In the genomic region with DNA sequence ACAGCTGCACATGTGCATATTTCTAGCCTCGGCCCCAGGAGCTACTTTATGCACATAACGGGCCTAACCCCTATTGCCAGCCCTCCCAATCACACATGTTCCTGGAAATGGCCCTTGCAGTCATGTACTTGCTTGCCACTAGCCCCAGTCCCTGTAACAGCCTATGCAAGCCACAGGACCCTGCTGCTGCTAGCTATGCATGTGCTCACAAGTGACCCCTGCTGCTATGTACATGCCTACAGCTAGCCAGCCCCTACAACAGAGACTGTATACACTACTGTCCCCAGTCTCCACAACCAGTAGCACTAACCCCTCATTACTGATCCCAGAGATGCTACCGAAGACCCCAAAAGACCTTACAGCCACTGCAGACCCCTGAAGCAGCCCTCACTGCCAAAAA, we compare ENCODE assay signal across 18 cellular contexts.
DNase-seq lines count a peak whose midpoint lies in the region; ATAC-seq and TF ChIP-seq lines count a peak whose summit lies in the region.
"Had no signal": no experiment of that assay in that cellular context is flagged by ENCODE, and none has a peak within 500 bp of the region (broad histone marks: within the 10 kb centered on the region; RNA-seq: fewer than 3 reads in every experiment).

No MANE protein-coding gene starts in this region.

- CTCF ChIA-PET in WTC11 (lab: Charles Lee): interaction anchor here (0.6 kb wide), 2 partner anchors 78 to 155 kb away, joined by 3 to 5 read pairs; no protein-coding TSS in a partner anchor
- CTCF ChIA-PET in activated CD4-positive, alpha-beta memory T cell treated with anti-CD3 and anti-CD28 coated beads, Interleukin-2, amount 10 ng/mL, durations not matched to agents 7 days and 5 days (lab: Charles Lee): no interaction called here

- peak overlapping the region in 1 of 2 donors; percentile 59 for H3K27ac Mint-ChIP-seq in stimulated activated naive CD8-positive, alpha-beta T cell treated with anti-CD3 and anti-CD28 coated beads, Interleukin-15, amount 100 ng/mL, for 72 hours
- no peak overlapping the region for H3K27ac Mint-ChIP-seq in WTC11
- no peak overlapping the region for H3K27ac Mint-ChIP-seq in activated CD4-positive, alpha-beta memory T cell treated with anti-CD3 and anti-CD28 coated beads, Interleukin-2, amount 10 ng/mL, durations not matched to agents 7 days and 5 days
- H3K27ac Mint-ChIP-seq: CD4-positive, alpha-beta memory T cell; HFFc6; T-cell had no signal

- POLR2A ChIA-PET in WTC11 (lab: Charles Lee): no interaction called here
- POLR2A ChIA-PET in activated CD4-positive, alpha-beta memory T cell treated with anti-CD3 and anti-CD28 coated beads, Interleukin-2, amount 10 ng/mL, durations not matched to agents 7 days and 5 days (lab: Charles Lee): no interaction called here

- H3K36me3 Mint-ChIP-seq in WTC11: no peaks in the 10 kb centered on the region
- H3K36me3 Mint-ChIP-seq in activated CD4-positive, alpha-beta memory T cell treated with anti-CD3 and anti-CD28 coated beads, Interleukin-2, amount 10 ng/mL, durations not matched to agents 7 days and 5 days (ENCODE audit: low read depth): no peaks in the 10 kb centered on the region
- H3K36me3 Mint-ChIP-seq: T-cell had no signal

- TF ChIP-seq CTCF in WTC11 (IDR thresholded peaks at IDR 0.05): no peak

- H3K4me1 Mint-ChIP-seq in stimulated activated naive CD8-positive, alpha-beta T cell treated with anti-CD3 and anti-CD28 coated beads, Interleukin-15, amount 100 ng/mL, for 72 hours: no peaks in the 10 kb centered on the region
- H3K4me1 Mint-ChIP-seq in WTC11: peaks cover 4% of the 10 kb centered on the region
- no peaks in the 10 kb centered on the region for H3K4me1 Mint-ChIP-seq in activated CD4-positive, alpha-beta memory T cell treated with anti-CD3 and anti-CD28 coated beads, Interleukin-2, amount 10 ng/mL, durations not matched to agents 7 days and 5 days
- H3K4me1 Mint-ChIP-seq: CD4-positive, alpha-beta memory T cell; T-cell had no signal

- DNase-seq in stimulated activated naive CD8-positive, alpha-beta T cell treated with anti-CD3 and anti-CD28 coated beads, Interleukin-15, Interleukin-2, amounts not matched to agents 100 U/mL and 50 U/mL, for 24 hours: no peak
- DNase-seq in stimulated activated naive CD8-positive, alpha-beta T cell treated with anti-CD3 and anti-CD28 coated beads, Interleukin-15, amount 100 ng/mL, for 72 hours: no peak
- peak; percentile 16 for DNase-seq in WTC11 (ENCODE audit: low spot score)
- DNase-seq in iPS-NIHi7 (ENCODE audit: extremely low spot score): peak; percentile 20
- DNase-seq in NCI-H510A (lab: John Stamatoyannopoulos, UW): no peak
- DNase-seq in activated CD4-positive, alpha-beta memory T cell treated with anti-CD3 and anti-CD28 coated beads, Interleukin-2, amount 10 ng/mL, durations not matched to agents 7 days and 5 days: no peak
- DNase-seq: 8988T; CD4-positive, alpha-beta memory T cell; DMS153; GDM1; HFFc6; KG1; NCI-H1105 treated with DMSO at 0.1 percent for 48 hours; NCI-H187; T-cell had no signal

- ATAC-seq in stimulated activated naive CD8-positive, alpha-beta T cell treated with anti-CD3 and anti-CD28 coated beads, Interleukin-15, Interleukin-2, amounts not matched to agents 100 U/mL and 50 U/mL, for 24 hours: peak; percentile 9
- no peak for ATAC-seq in stimulated activated naive CD8-positive, alpha-beta T cell treated with anti-CD3 and anti-CD28 coated beads, Interleukin-15, amount 100 ng/mL, for 72 hours
- ATAC-seq in WTC11 (peak; percentile 98), HG02970 (IDR thresholded peaks at IDR 0.05; ENCODE audit: low FRiP score, unreplicated experiment) (no peak)
- ATAC-seq in activated CD4-positive, CD25-positive, alpha-beta regulatory T cell treated with anti-CD3 and anti-CD28 coated beads, Interleukin-2, amount 50 U/mL, for 24 hours: no peak
- ATAC-seq: Panc1, T-cell had no signal

- H3K9me3 Mint-ChIP-seq in stimulated activated naive CD8-positive, alpha-beta T cell treated with anti-CD3 and anti-CD28 coated beads, Interleukin-15, amount 100 ng/mL, for 72 hours: peaks cover 5 to 27% of the 10 kb centered on the region in 2 donors
- no peaks in the 10 kb centered on the region for H3K9me3 Mint-ChIP-seq in WTC11
- peaks cover 18% of the 10 kb centered on the region for H3K9me3 Mint-ChIP-seq in activated CD4-positive, alpha-beta memory T cell treated with anti-CD3 and anti-CD28 coated beads, Interleukin-2, amount 10 ng/mL, durations not matched to agents 7 days and 5 days

- H3K27me3 Mint-ChIP-seq in stimulated activated naive CD8-positive, alpha-beta T cell treated with anti-CD3 and anti-CD28 coated beads, Interleukin-15, amount 100 ng/mL, for 72 hours: no peaks in the 10 kb centered on the region
- H3K27me3 Mint-ChIP-seq in WTC11 (ENCODE audit: low read depth): no peaks in the 10 kb centered on the region
- no peaks in the 10 kb centered on the region for H3K27me3 Mint-ChIP-seq in activated CD4-positive, alpha-beta memory T cell treated with anti-CD3 and anti-CD28 coated beads, Interleukin-2, amount 10 ng/mL, durations not matched to agents 7 days and 5 days
- H3K27me3 Mint-ChIP-seq: CD4-positive, alpha-beta memory T cell; T-cell had no signal

- H3K4me3 Mint-ChIP-seq in stimulated activated naive CD8-positive, alpha-beta T cell treated with anti-CD3 and anti-CD28 coated beads, Interleukin-15, amount 100 ng/mL, for 72 hours: no peak overlapping the region
- H3K4me3 Mint-ChIP-seq in WTC11: no peak overlapping the region
- H3K4me3 Mint-ChIP-seq in activated CD4-positive, alpha-beta memory T cell treated with anti-CD3 and anti-CD28 coated beads, Interleukin-2, amount 10 ng/mL, durations not matched to agents 7 days and 5 days: no peak overlapping the region
- H3K4me3 Mint-ChIP-seq: CD4-positive, alpha-beta memory T cell; HFFc6; T-cell had no signal

TF ChIP-seq in WTC11, 78 proteins besides CTCF, POLR2A, EP300 and RAD21:
- 0 out of 2 replicates have a peak, but pooled peaks have one; percentile 6 for TF ChIP-seq ZNF121 (CRISPR knock-in tag; IDR thresholded peaks at IDR 0.05)
- no peak for TF ChIP-seq RELA (CRISPR knock-in tag; IDR thresholded peaks at IDR 0.05; ENCODE audit: borderline replicate concordance)

Comparison
In these comparisons a context has a peak if more than half of its experiments do, and no peak if none do; other contexts are left out.
1. ATAC-seq: peak in stimulated activated naive CD8-positive, alpha-beta T cell treated with anti-CD3 and anti-CD28 coated beads, Interleukin-15, Interleukin-2, amounts not matched to agents 100 U/mL and 50 U/mL, for 24 hours (single experiment) and WTC11 (single experiment); none in stimulated activated naive CD8-positive, alpha-beta T cell treated with anti-CD3 and anti-CD28 coated beads, Interleukin-15, amount 100 ng/mL, for 72 hours (single experiment), HG02970 (single experiment) and activated CD4-positive, CD25-positive, alpha-beta regulatory T cell treated with anti-CD3 and anti-CD28 coated beads, Interleukin-2, amount 50 U/mL, for 24 hours (0 of 2).
2. DNase-seq: peak in WTC11 (single experiment) and iPS-NIHi7 (single experiment); none in stimulated activated naive CD8-positive, alpha-beta T cell treated with anti-CD3 and anti-CD28 coated beads, Interleukin-15, Interleukin-2, amounts not matched to agents 100 U/mL and 50 U/mL, for 24 hours (single experiment), stimulated activated naive CD8-positive, alpha-beta T cell treated with anti-CD3 and anti-CD28 coated beads, Interleukin-15, amount 100 ng/mL, for 72 hours (0 of 2), NCI-H510A (single experiment) and activated CD4-positive, alpha-beta memory T cell treated with anti-CD3 and anti-CD28 coated beads, Interleukin-2, amount 10 ng/mL, durations not matched to agents 7 days and 5 days (single experiment).